12 cellular contexts compared by ENCODE assay signal in the genomic region with DNA sequence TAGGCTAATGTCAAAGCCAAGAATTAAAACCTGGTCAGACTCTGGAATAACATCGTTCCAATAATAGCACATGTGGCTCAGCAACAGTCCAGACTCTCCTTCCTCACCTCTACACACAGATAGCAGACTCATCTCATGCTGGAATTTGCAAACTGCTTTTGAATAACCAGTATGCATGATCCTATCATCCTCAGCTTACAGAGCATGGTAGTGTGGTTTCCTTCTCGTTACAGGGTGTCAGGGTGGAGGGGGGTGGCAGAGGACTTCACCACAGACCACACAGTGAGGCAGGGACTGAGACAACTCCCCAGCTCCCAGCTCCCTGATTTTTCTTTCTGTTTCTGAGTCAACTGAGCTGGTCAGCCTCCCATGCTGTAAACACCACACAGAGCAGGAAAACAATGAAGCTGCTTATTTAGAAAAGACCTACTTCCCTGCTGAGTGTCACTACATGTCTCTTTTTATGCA.
DNase-seq lines count a peak whose midpoint lies in the region; ATAC-seq and TF ChIP-seq lines count a peak whose summit lies in the region.
"Had no signal": no experiment of that assay in that cellular context is flagged by ENCODE, and none has a peak within 500 bp of the region (broad histone marks: within the 10 kb centered on the region; RNA-seq: fewer than 3 reads in every experiment).

No MANE protein-coding gene starts in this region.

- H3K27ac Mint-ChIP-seq in stimulated activated effector memory CD8-positive, alpha-beta T cell treated with anti-CD3 and anti-CD28 coated beads, Interleukin-12 subunit alpha, Interleukin-12 subunit beta, amount 100 ng/mL, for 72 hours: no peak overlapping the region
- H3K27ac Mint-ChIP-seq in activated T-cell treated with anti-CD3 and anti-CD28 coated beads, Interleukin-2, amount 50 U/mL, for 24 hours: no peak overlapping the region

- no peak for TF ChIP-seq POLR2A in sigmoid colon (IDR thresholded peaks at IDR 0.05)

- peak; percentile 21 for DNase-seq in NCI-H345 (lab: John Stamatoyannopoulos, UW)
- no peak for DNase-seq in NCI-H345 treated with DMSO at 0.1 percent for 48 hours (lab: John Stamatoyannopoulos, UW; ENCODE audit: unreplicated experiment)
- peak; percentile 77 for DNase-seq in globus pallidus (ENCODE audit: low spot score)
- no peak for DNase-seq in stimulated activated effector memory CD8-positive, alpha-beta T cell treated with anti-CD3 and anti-CD28 coated beads, Interleukin-12 subunit alpha, Interleukin-12 subunit beta, amount 100 ng/mL, for 72 hours (ENCODE audit: low spot score in 2 of 2)
- no peak for DNase-seq in NCI-H1930 (lab: John Stamatoyannopoulos, UW)
- no peak for DNase-seq in sigmoid colon
- DNase-seq in activated T-cell treated with anti-CD3 and anti-CD28 coated beads, Interleukin-2, amount 50 U/mL, for 24 hours: no peak
- DNase-seq: activated effector memory CD4-positive, alpha-beta T cell treated with Interleukin-2 at 50 U/mL for 16 hours; NCI-H1105 had no signal

- peaks cover 9% of the 10 kb centered on the region for H3K4me1 Mint-ChIP-seq in stimulated activated effector memory CD8-positive, alpha-beta T cell treated with anti-CD3 and anti-CD28 coated beads, Interleukin-12 subunit alpha, Interleukin-12 subunit beta, amount 100 ng/mL, for 72 hours
- no peaks in the 10 kb centered on the region for H3K4me1 Mint-ChIP-seq in activated T-cell treated with anti-CD3 and anti-CD28 coated beads, Interleukin-2, amount 50 U/mL, for 24 hours (ENCODE audit: low read depth)

- no peak for TF ChIP-seq CTCF in sigmoid colon (IDR thresholded peaks at IDR 0.05)

- H3K27me3 Mint-ChIP-seq in activated T-cell treated with anti-CD3 and anti-CD28 coated beads, Interleukin-2, amount 50 U/mL, for 24 hours: peaks cover 3% of the 10 kb centered on the region

- WGBS in sigmoid colon, 2 donors: 58 to 75% methylated on average over 2 of the region's 2 CpGs

- H3K9me3 ChIP-seq in sigmoid colon: no peaks in the 10 kb centered on the region
- H3K9me3 ChIP-seq: A549 had no signal

- no peaks in the 10 kb centered on the region for H3K36me3 ChIP-seq in sigmoid colon

- no peaks in the 10 kb centered on the region for H3K9me3 Mint-ChIP-seq in stimulated activated effector memory CD8-positive, alpha-beta T cell treated with anti-CD3 and anti-CD28 coated beads, Interleukin-12 subunit alpha, Interleukin-12 subunit beta, amount 100 ng/mL, for 72 hours
- H3K9me3 Mint-ChIP-seq in activated T-cell treated with anti-CD3 and anti-CD28 coated beads, Interleukin-2, amount 50 U/mL, for 24 hours: no peaks in the 10 kb centered on the region

- intact Hi-C loops in sigmoid colon (cut with DNase I): no loop called here

- no peaks in the 10 kb centered on the region for H3K4me1 ChIP-seq in sigmoid colon

- H3K4me3 ChIP-seq in sigmoid colon: no peak overlapping the region
- H3K4me3 ChIP-seq: A549 had no signal

- TF ChIP-seq EP300 in sigmoid colon (IDR thresholded peaks at IDR 0.05): no peak

- no peak overlapping the region for H3K4me3 Mint-ChIP-seq in stimulated activated effector memory CD8-positive, alpha-beta T cell treated with anti-CD3 and anti-CD28 coated beads, Interleukin-12 subunit alpha, Interleukin-12 subunit beta, amount 100 ng/mL, for 72 hours
- no peak overlapping the region for H3K4me3 Mint-ChIP-seq in activated T-cell treated with anti-CD3 and anti-CD28 coated beads, Interleukin-2, amount 50 U/mL, for 24 hours

- H3K27me3 ChIP-seq in sigmoid colon: no peaks in the 10 kb centered on the region

- ATAC-seq in SK-N-SH treated with all-trans-retinoic acid at 6 μM for 48 hours: peak; percentile 40
- ATAC-seq in stimulated activated effector memory CD8-positive, alpha-beta T cell treated with anti-CD3 and anti-CD28 coated beads, Interleukin-12 subunit alpha, Interleukin-12 subunit beta, amount 100 ng/mL, for 72 hours: peak; percentile 81
- ATAC-seq: A549 had no signal

- no peaks in the 10 kb centered on the region for H3K36me3 Mint-ChIP-seq in stimulated activated effector memory CD8-positive, alpha-beta T cell treated with anti-CD3 and anti-CD28 coated beads, Interleukin-12 subunit alpha, Interleukin-12 subunit beta, amount 100 ng/mL, for 72 hours
- H3K36me3 Mint-ChIP-seq in activated T-cell treated with anti-CD3 and anti-CD28 coated beads, Interleukin-2, amount 50 U/mL, for 24 hours (ENCODE audit: low read depth): no peaks in the 10 kb centered on the region

- H3K27ac ChIP-seq in sigmoid colon: no peak overlapping the region
- H3K27ac ChIP-seq: A549, RWPE1 had no signal

TF ChIP-seq in SK-N-SH treated with all-trans-retinoic acid at 6 μM for 48 hours, 23 proteins besides CTCF, POLR2A, EP300 and RAD21:
- TF ChIP-seq ISL1 (CRISPR knock-in tag; IDR thresholded peaks at IDR 0.05): no peak
- TF ChIP-seq, protein P1, sequence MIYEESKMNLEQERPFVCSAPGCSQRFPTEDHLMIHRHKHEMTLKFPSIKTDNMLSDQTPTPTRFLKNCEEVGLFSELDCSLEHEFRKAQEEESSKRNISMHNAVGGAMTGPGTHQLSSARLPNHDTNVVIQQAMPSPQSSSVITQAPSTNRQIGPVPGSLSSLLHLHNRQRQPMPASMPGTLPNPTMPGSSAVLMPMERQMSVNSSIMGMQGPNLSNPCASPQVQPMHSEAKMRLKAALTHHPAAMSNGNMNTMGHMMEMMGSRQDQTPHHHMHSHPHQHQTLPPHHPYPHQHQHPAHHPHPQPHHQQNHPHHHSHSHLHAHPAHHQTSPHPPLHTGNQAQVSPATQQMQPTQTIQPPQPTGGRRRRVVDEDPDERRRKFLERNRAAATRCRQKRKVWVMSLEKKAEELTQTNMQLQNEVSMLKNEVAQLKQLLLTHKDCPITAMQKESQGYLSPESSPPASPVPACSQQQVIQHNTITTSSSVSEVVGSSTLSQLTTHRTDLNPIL (CRISPR knock-in tag; IDR thresholded peaks at IDR 0.05; ENCODE audit: low read depth): no peak
- TF ChIP-seq ZC3H10 (CRISPR knock-in tag; IDR thresholded peaks at IDR 0.05): no peak
- no peak for TF ChIP-seq OSR1 (CRISPR knock-in tag; IDR thresholded peaks at IDR 0.05)
- TF ChIP-seq ARNTL (CRISPR knock-in tag; IDR thresholded peaks at IDR 0.05; ENCODE audit: borderline replicate concordance, low read depth): no peak
- TF ChIP-seq, protein P2, sequence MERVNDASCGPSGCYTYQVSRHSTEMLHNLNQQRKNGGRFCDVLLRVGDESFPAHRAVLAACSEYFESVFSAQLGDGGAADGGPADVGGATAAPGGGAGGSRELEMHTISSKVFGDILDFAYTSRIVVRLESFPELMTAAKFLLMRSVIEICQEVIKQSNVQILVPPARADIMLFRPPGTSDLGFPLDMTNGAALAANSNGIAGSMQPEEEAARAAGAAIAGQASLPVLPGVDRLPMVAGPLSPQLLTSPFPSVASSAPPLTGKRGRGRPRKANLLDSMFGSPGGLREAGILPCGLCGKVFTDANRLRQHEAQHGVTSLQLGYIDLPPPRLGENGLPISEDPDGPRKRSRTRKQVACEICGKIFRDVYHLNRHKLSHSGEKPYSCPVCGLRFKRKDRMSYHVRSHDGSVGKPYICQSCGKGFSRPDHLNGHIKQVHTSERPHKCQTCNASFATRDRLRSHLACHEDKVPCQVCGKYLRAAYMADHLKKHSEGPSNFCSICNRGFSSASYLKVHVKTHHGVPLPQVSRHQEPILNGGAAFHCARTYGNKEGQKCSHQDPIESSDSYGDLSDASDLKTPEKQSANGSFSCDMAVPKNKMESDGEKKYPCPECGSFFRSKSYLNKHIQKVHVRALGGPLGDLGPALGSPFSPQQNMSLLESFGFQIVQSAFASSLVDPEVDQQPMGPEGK (CRISPR knock-in tag; IDR thresholded peaks at IDR 0.05; ENCODE audit: borderline replicate concordance): no peak

Comparison
In these comparisons a context has a peak if more than half of its experiments do, and no peak if none do; other contexts are left out.
1. DNase-seq: peak in NCI-H345 (single experiment) and globus pallidus (single experiment); none in NCI-H345 treated with DMSO at 0.1 percent for 48 hours (single experiment), stimulated activated effector memory CD8-positive, alpha-beta T cell treated with anti-CD3 and anti-CD28 coated beads, Interleukin-12 subunit alpha, Interleukin-12 subunit beta, amount 100 ng/mL, for 72 hours (0 of 2), NCI-H1930 (0 of 2), sigmoid colon (single experiment) and activated T-cell treated with anti-CD3 and anti-CD28 coated beads, Interleukin-2, amount 50 U/mL, for 24 hours (single experiment).